10 cellular contexts compared by ENCODE assay signal in the genomic region with DNA sequence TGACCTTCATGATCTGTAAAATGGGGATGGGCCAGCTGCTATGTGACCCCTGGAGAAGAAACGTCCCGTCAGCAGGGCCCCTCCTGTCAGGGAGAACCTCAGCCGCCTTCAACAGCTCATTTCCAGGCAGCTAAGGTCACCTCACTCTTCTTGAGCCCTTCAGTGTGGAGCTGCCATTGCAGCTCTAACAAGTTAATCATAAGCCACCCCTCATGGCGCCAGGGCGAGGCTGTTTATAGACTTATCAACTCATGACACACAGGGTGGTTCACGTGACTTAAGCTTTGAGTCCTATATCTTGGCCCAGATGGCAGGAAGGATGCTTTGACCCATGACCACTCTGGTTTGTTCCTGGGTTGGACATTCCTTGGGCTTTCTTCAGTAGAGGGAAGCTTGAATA.
DNase-seq lines count a peak whose midpoint lies in the region; ATAC-seq, FAIRE-seq and TF ChIP-seq lines count a peak whose summit lies in the region.
"Had no signal": no experiment of that assay in that cellular context is flagged by ENCODE, and none has a peak within 500 bp of the region (broad histone marks: within the 10 kb centered on the region; RNA-seq: fewer than 3 reads in every experiment).

No MANE protein-coding gene starts in this region.

- H4K20me1 ChIP-seq in neural progenitor cell (ENCODE audit: low read depth) = no peaks in the 10 kb centered on the region

- no peak overlapping the region for H2AFZ ChIP-seq in neural progenitor cell (replicated peaks)

- TF ChIP-seq POLR2A in A549 (IDR thresholded peaks at IDR 0.05; ENCODE audit: low read length) = no peak

- H3K4me1 Mint-ChIP-seq in neural progenitor cell = peaks cover 8% of the 10 kb centered on the region

- H3K79me2 ChIP-seq in neural progenitor cell (ENCODE audit: low read depth) = no peaks in the 10 kb centered on the region

- TF ChIP-seq RAD21 in A549 (conservative IDR thresholded peaks at IDR 0.05 in 1 of 2, IDR thresholded peaks at IDR 0.05 in 1 of 2) = no peak

- no peaks in the 10 kb centered on the region for H3K27me3 Mint-ChIP-seq in neural progenitor cell (ENCODE audit: insufficient read depth, low read depth)

- H3K4me3 Mint-ChIP-seq in neural progenitor cell = no peak overlapping the region

- H3K4me2 ChIP-seq in A549 (peak overlapping the region; percentile 31; the same call in 2 of the 3 replicates), neural progenitor cell (no peak overlapping the region)

- H3K9me3 ChIP-seq in A549 (peaks cover 4% of the 10 kb centered on the region; the same call in 1 of the 3 replicates), neural progenitor cell (ENCODE audit: low read depth) (no peaks in the 10 kb centered on the region)

- H3K27ac ChIP-seq in A549 (peak overlapping the region in 1 of 2 experiments; percentile 45; a peak in 3 of 6 replicates), neural progenitor cell (no peak overlapping the region)
- H3K27ac ChIP-seq: cardiac muscle cell, VCaP had no signal

- 73% methylated on average over 6 of the region's 6 CpGs for WGBS in A549 (ENCODE audit: missing lambda C conversion rate)

- H3K9ac ChIP-seq in neural progenitor cell = no peak overlapping the region

- POLR2A ChIA-PET in A549 (lab: Yijun Ruan, JAX) = no interaction called here

- H3K4me3 ChIP-seq in A549 = no peak overlapping the region
- no peak overlapping the region for H3K4me3 ChIP-seq in neural progenitor cell
- H3K4me3 ChIP-seq: cardiac muscle cell had no signal

- DNase-seq in A549 (ENCODE audit: low read depth in 1 of 2, low spot score in 1 of 2) (peak in 1 of 2 experiments; percentile 55), OCI-M1 (lab: John Stamatoyannopoulos, UW) (peak; percentile 28), foreskin melanocyte (peak; percentile 19), neural progenitor cell (ENCODE audit: low spot score) (no peak), medulla oblongata (ENCODE audit: extremely low spot score) (no peak), AML-193 (lab: John Stamatoyannopoulos, UW) (no peak), NCI-H1436 (lab: John Stamatoyannopoulos, UW) (no peak)

- CTCF ChIA-PET in A549 (lab: Yijun Ruan, JAX) = interaction anchor here (0.6 to 5.0 kb wide), 74 partner anchors 10 to 899 kb away, joined by 3 to 69 read pairs (median 4); no protein-coding TSS in a partner anchor

- no peaks in the 10 kb centered on the region for H3K36me3 ChIP-seq in neural progenitor cell
- H3K36me3 ChIP-seq: cardiac muscle cell had no signal

- TF ChIP-seq EP300 in A549 (IDR thresholded peaks at IDR 0.05) = no peak

- H3K27me3 ChIP-seq in neural progenitor cell = no peaks in the 10 kb centered on the region
- H3K27me3 ChIP-seq: cardiac muscle cell had no signal

- H3K4me1 ChIP-seq in A549 = peaks cover 10% of the 10 kb centered on the region
- H3K4me1 ChIP-seq in neural progenitor cell = no peaks in the 10 kb centered on the region

- no peaks in the 10 kb centered on the region for H3F3A ChIP-seq in neural progenitor cell (ENCODE audit: low read depth)

- H3K27ac Mint-ChIP-seq in neural progenitor cell = peak overlapping the region; percentile 17

- peaks cover 2% of the 10 kb centered on the region for H3K9me3 Mint-ChIP-seq in neural progenitor cell

- no peak for TF ChIP-seq CTCF in A549 (IDR thresholded peaks at IDR 0.05)
- no peak for TF ChIP-seq CTCF in neural progenitor cell (IDR thresholded peaks at IDR 0.05)

- FAIRE-seq in A549 (lab: Jason Lieb, UNC) = no peak

- ATAC-seq in A549 (peak; percentile 39 to 48; a peak in 5 of 6 replicates), HG02759 (IDR thresholded peaks at IDR 0.05; ENCODE audit: unreplicated experiment) (no peak)

- H3K36me3 Mint-ChIP-seq in neural progenitor cell = no peaks in the 10 kb centered on the region

TF ChIP-seq in A549, 52 proteins besides CTCF, POLR2A, EP300 and RAD21:
- TF ChIP-seq, protein P1, sequence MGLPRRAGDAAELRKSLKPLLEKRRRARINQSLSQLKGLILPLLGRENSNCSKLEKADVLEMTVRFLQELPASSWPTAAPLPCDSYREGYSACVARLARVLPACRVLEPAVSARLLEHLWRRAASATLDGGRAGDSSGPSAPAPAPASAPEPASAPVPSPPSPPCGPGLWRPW (IDR thresholded peaks at IDR 0.05) = no peak
- TF ChIP-seq, protein P2, sequence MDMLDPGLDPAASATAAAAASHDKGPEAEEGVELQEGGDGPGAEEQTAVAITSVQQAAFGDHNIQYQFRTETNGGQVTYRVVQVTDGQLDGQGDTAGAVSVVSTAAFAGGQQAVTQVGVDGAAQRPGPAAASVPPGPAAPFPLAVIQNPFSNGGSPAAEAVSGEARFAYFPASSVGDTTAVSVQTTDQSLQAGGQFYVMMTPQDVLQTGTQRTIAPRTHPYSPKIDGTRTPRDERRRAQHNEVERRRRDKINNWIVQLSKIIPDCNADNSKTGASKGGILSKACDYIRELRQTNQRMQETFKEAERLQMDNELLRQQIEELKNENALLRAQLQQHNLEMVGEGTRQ (IDR thresholded peaks at IDR 0.05) = peak; percentile 62
- no peak for TF ChIP-seq HOXA7 (CRISPR knock-in tag; IDR thresholded peaks at IDR 0.05)

Comparison
In these comparisons a context has a peak if more than half of its experiments do, and no peak if none do; other contexts are left out.
1. DNase-seq: peak in OCI-M1 (single experiment) and foreskin melanocyte (single experiment); none in neural progenitor cell (single experiment), medulla oblongata (single experiment), AML-193 (0 of 2) and NCI-H1436 (single experiment).